Comparison of ENCODE assay signal across 12 cellular contexts in the genomic region with DNA sequence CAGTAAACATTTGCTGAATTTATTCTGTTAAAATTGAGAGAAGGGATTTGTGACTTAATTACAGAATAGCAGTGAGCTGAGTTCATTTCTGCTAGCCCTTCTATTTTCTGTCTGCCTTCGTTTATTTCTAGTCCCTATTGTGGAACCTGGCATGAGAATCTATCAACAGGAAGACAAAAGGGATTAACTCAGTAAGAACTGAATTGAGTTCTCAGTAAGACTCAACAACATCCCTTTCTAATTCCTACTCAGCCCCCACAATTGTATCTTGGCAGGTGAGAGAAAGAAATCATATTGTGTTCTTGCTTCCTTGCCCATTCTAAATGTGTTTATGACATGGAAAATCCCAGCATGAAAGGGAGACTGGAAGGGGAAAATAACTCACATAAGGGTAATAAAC.
DNase-seq lines count a peak whose midpoint lies in the region; ATAC-seq and TF ChIP-seq lines count a peak whose summit lies in the region.
"Had no signal": no experiment of that assay in that cellular context is flagged by ENCODE, and none has a peak within 500 bp of the region (broad histone marks: within the 10 kb centered on the region; RNA-seq: fewer than 3 reads in every experiment).

No MANE protein-coding gene starts in this region.

- ATAC-seq in GM23338, result peak; percentile 28; the same call in 1 of the 3 replicates
- no peak for ATAC-seq in activated naive CD8-positive, alpha-beta T cell treated with anti-CD3 and anti-CD28 coated beads, Interleukin-2, amount 50 U/mL, for 24 hours
- ATAC-seq: HCT116 had no signal

- H3K4me3 ChIP-seq in GM23338, result no peak overlapping the region

- H3K4me3 Mint-ChIP-seq in GM23338 (no peak overlapping the region), nephron progenitor cell (no peak overlapping the region)
- no peak overlapping the region for H3K4me3 Mint-ChIP-seq in activated naive CD8-positive, alpha-beta T cell treated with anti-CD3 and anti-CD28 coated beads, Interleukin-2, amount 50 U/mL, for 24 hours
- H3K4me3 Mint-ChIP-seq: CD4-positive, alpha-beta memory T cell had no signal

- no peak overlapping the region for H3K27ac ChIP-seq in GM23338 (ENCODE audit: low read depth)
- H3K27ac ChIP-seq: C4-2B had no signal

- no peaks in the 10 kb centered on the region for H4K20me1 ChIP-seq in GM23338 (replicated peaks; ENCODE audit: insufficient read depth)

- H3F3A ChIP-seq in GM23338 (replicated peaks; ENCODE audit: low read depth), result no peaks in the 10 kb centered on the region

- H3K4me1 ChIP-seq in GM23338 (ENCODE audit: insufficient read depth), result no peaks in the 10 kb centered on the region; the same call in 1 of the 2 replicates
- H3K4me1 ChIP-seq: BE2C had no signal

- no peaks in the 10 kb centered on the region for H3K27me3 Mint-ChIP-seq in GM23338 (ENCODE audit: insufficient read depth, low read depth, poor library complexity)
- H3K27me3 Mint-ChIP-seq in nephron progenitor cell (ENCODE audit: low read depth, poor library complexity), result no peaks in the 10 kb centered on the region
- H3K27me3 Mint-ChIP-seq in activated naive CD8-positive, alpha-beta T cell treated with anti-CD3 and anti-CD28 coated beads, Interleukin-2, amount 50 U/mL, for 24 hours, result no peaks in the 10 kb centered on the region
- H3K27me3 Mint-ChIP-seq: CD4-positive, alpha-beta memory T cell had no signal

- H3K36me3 ChIP-seq in GM23338 (ENCODE audit: insufficient read depth), result no peaks in the 10 kb centered on the region
- H3K36me3 ChIP-seq: BE2C had no signal

- H3K9me3 Mint-ChIP-seq in GM23338 (no peaks in the 10 kb centered on the region), nephron progenitor cell (no peaks in the 10 kb centered on the region)
- peaks cover 14% of the 10 kb centered on the region for H3K9me3 Mint-ChIP-seq in activated naive CD8-positive, alpha-beta T cell treated with anti-CD3 and anti-CD28 coated beads, Interleukin-2, amount 50 U/mL, for 24 hours

- DNase-seq in GM23338 (ENCODE audit: low spot score), result no peak
- DNase-seq in cerebellum (ENCODE audit: low spot score), result peak; percentile 35
- no peak for DNase-seq in nephron progenitor cell
- peak; percentile 32 for DNase-seq in pons (ENCODE audit: low spot score)
- no peak for DNase-seq in ACHN
- no peak for DNase-seq in cortex of kidney (lab: John Stamatoyannopoulos, UW)
- DNase-seq in activated naive CD8-positive, alpha-beta T cell treated with anti-CD3 and anti-CD28 coated beads, Interleukin-2, amount 50 U/mL, for 24 hours, result no peak
- DNase-seq: BE2C; CD4-positive, alpha-beta memory T cell; DMS79 had no signal

- TF ChIP-seq CTCF in GM23338 (conservative IDR thresholded peaks at IDR 0.05; ENCODE audit: low read depth in 2 of 2), result no peak
- no peak for TF ChIP-seq CTCF in nephron progenitor cell (IDR thresholded peaks at IDR 0.05)

- no peaks in the 10 kb centered on the region for H3K9me2 ChIP-seq in GM23338 (ENCODE audit: insufficient read depth)

- no peak overlapping the region for H2AFZ ChIP-seq in GM23338

- H3K27ac Mint-ChIP-seq in GM23338 (no peak overlapping the region), nephron progenitor cell (peak overlapping the region; percentile 16)
- no peak overlapping the region for H3K27ac Mint-ChIP-seq in activated naive CD8-positive, alpha-beta T cell treated with anti-CD3 and anti-CD28 coated beads, Interleukin-2, amount 50 U/mL, for 24 hours
- H3K27ac Mint-ChIP-seq: CD4-positive, alpha-beta memory T cell had no signal

- H3K36me3 Mint-ChIP-seq in GM23338 (ENCODE audit: low read depth) (no peaks in the 10 kb centered on the region), nephron progenitor cell (ENCODE audit: low read depth) (no peaks in the 10 kb centered on the region)
- no peaks in the 10 kb centered on the region for H3K36me3 Mint-ChIP-seq in activated naive CD8-positive, alpha-beta T cell treated with anti-CD3 and anti-CD28 coated beads, Interleukin-2, amount 50 U/mL, for 24 hours (ENCODE audit: low read depth)
- H3K36me3 Mint-ChIP-seq: CD4-positive, alpha-beta memory T cell had no signal

- no peak overlapping the region for H3K4me2 ChIP-seq in GM23338

- no peaks in the 10 kb centered on the region for H3K79me2 ChIP-seq in GM23338 (replicated peaks; ENCODE audit: insufficient read depth)

- in situ Hi-C loops in ACHN (cut with HindIII; ENCODE audit: low pct_ligation_motif_present, low pct_unique_long_range_greater_than_20kb, low sequenced_read_pairs), result no loop called here

- H3K27me3 ChIP-seq in GM23338 (ENCODE audit: insufficient read depth), result no peaks in the 10 kb centered on the region
- H3K27me3 ChIP-seq: BE2C had no signal

- H3K4me1 Mint-ChIP-seq in GM23338, result peaks cover 10% of the 10 kb centered on the region; the same call in 2 of the 3 replicates
- H3K4me1 Mint-ChIP-seq in nephron progenitor cell, result no peaks in the 10 kb centered on the region
- H3K4me1 Mint-ChIP-seq in activated naive CD8-positive, alpha-beta T cell treated with anti-CD3 and anti-CD28 coated beads, Interleukin-2, amount 50 U/mL, for 24 hours, result no peaks in the 10 kb centered on the region
- H3K4me1 Mint-ChIP-seq: CD4-positive, alpha-beta memory T cell had no signal

TF ChIP-seq in GM23338, 12 proteins besides CTCF, POLR2A, EP300 and RAD21 (continues in another document):
- TF ChIP-seq ZNF114 (CRISPR knock-in tag; IDR thresholded peaks at IDR 0.05), result no peak
- TF ChIP-seq, protein P1, sequence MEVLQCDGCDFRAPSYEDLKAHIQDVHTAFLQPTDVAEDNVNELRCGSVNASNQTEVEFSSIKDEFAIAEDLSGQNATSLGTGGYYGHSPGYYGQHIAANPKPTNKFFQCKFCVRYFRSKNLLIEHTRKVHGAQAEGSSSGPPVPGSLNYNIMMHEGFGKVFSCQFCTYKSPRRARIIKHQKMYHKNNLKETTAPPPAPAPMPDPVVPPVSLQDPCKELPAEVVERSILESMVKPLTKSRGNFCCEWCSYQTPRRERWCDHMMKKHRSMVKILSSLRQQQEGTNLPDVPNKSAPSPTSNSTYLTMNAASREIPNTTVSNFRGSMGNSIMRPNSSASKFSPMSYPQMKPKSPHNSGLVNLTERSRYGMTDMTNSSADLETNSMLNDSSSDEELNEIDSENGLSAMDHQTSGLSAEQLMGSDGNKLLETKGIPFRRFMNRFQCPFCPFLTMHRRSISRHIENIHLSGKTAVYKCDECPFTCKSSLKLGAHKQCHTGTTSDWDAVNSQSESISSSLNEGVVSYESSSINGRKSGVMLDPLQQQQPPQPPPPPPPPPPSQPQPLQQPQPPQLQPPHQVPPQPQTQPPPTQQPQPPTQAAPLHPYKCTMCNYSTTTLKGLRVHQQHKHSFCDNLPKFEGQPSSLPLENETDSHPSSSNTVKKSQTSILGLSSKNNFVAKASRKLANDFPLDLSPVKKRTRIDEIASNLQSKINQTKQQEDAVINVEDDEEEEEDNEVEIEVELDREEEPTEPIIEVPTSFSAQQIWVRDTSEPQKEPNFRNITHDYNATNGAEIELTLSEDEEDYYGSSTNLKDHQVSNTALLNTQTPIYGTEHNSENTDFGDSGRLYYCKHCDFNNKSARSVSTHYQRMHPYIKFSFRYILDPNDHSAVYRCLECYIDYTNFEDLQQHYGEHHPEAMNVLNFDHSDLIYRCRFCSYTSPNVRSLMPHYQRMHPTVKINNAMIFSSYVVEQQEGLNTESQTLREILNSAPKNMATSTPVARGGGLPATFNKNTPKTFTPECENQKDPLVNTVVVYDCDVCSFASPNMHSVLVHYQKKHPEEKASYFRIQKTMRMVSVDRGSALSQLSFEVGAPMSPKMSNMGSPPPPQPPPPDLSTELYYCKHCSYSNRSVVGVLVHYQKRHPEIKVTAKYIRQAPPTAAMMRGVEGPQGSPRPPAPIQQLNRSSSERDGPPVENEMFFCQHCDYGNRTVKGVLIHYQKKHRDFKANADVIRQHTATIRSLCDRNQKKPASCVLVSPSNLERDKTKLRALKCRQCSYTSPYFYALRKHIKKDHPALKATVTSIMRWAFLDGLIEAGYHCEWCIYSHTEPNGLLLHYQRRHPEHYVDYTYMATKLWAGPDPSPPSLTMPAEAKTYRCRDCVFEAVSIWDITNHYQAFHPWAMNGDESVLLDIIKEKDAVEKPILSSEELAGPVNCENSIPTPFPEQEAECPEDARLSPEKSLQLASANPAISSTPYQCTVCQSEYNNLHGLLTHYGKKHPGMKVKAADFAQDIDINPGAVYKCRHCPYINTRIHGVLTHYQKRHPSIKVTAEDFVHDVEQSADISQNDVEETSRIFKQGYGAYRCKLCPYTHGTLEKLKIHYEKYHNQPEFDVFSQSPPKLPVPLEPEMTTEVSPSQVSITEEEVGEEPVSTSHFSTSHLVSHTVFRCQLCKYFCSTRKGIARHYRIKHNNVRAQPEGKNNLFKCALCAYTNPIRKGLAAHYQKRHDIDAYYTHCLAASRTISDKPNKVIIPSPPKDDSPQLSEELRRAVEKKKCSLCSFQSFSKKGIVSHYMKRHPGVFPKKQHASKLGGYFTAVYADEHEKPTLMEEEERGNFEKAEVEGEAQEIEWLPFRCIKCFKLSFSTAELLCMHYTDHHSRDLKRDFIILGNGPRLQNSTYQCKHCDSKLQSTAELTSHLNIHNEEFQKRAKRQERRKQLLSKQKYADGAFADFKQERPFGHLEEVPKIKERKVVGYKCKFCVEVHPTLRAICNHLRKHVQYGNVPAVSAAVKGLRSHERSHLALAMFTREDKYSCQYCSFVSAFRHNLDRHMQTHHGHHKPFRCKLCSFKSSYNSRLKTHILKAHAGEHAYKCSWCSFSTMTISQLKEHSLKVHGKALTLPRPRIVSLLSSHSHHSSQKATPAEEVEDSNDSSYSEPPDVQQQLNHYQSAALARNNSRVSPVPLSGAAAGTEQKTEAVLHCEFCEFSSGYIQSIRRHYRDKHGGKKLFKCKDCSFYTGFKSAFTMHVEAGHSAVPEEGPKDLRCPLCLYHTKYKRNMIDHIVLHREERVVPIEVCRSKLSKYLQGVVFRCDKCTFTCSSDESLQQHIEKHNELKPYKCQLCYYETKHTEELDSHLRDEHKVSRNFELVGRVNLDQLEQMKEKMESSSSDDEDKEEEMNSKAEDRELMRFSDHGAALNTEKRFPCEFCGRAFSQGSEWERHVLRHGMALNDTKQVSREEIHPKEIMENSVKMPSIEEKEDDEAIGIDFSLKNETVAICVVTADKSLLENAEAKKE (CRISPR knock-in tag; IDR thresholded peaks at IDR 0.05), result no peak
- TF ChIP-seq ZNF331 (CRISPR knock-in tag; IDR thresholded peaks at IDR 0.05; ENCODE audit: low read depth), result no peak
- no peak for TF ChIP-seq NANOG (IDR thresholded peaks at IDR 0.05; ENCODE audit: borderline replicate concordance)
- no peak for TF ChIP-seq JUNB (IDR thresholded peaks at IDR 0.05; ENCODE audit: unreplicated experiment)
- TF ChIP-seq, protein P2, sequence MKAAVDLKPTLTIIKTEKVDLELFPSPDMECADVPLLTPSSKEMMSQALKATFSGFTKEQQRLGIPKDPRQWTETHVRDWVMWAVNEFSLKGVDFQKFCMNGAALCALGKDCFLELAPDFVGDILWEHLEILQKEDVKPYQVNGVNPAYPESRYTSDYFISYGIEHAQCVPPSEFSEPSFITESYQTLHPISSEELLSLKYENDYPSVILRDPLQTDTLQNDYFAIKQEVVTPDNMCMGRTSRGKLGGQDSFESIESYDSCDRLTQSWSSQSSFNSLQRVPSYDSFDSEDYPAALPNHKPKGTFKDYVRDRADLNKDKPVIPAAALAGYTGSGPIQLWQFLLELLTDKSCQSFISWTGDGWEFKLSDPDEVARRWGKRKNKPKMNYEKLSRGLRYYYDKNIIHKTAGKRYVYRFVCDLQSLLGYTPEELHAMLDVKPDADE (IDR thresholded peaks at IDR 0.05), result no peak
- no peak for TF ChIP-seq STAT1 (IDR thresholded peaks at IDR 0.05; ENCODE audit: unreplicated experiment)

Comparison
In these comparisons a context has a peak if more than half of its experiments do, and no peak if none do; other contexts are left out.
1. DNase-seq: peak in cerebellum (single experiment) and pons (single experiment); none in GM23338 (single experiment), nephron progenitor cell (single experiment), ACHN (single experiment), cortex of kidney (single experiment) and activated naive CD8-positive, alpha-beta T cell treated with anti-CD3 and anti-CD28 coated beads, Interleukin-2, amount 50 U/mL, for 24 hours (single experiment).